Comparison of ENCODE assay signal across 9 cellular contexts in the genomic region with DNA sequence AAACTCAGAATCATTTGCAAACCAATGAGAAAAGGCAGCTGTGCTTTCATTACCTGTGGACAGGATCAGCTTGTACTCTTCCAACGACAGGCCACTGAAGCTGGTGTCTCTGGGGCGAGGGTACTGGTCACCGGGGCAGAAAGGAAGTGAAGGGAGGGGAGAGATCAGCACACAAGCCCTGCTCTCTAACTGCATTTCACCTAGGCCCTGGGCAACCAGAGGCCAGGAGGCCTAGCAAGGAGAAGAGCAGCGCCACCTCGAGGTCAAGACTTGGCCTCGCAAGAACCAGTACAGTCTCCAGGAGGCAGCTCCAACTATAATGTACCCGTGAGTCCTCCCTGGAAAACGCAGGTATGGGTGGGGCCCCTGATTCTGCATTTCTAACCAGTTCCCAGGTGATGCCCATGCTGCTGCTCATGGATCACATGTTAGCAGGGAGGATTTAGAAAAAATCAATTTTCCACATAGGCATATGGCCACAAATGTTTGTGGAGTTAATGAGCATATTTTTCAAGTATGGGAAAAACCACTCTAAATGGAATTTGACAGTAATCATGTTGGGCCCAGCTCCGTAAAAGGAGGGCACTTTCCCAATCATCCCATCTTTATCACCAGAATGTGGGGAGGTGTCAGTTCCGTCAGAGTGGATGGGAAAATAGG. TPM values are rescaled to one million over a fixed set of nuclear protein-coding genes. Genes with fewer than 3 reads are reported as not detected.
DNase-seq lines count a peak whose midpoint lies in the region; ATAC-seq and TF ChIP-seq lines count a peak whose summit lies in the region.
"Had no signal": no experiment of that assay in that cellular context is flagged by ENCODE, and none has a peak within 500 bp of the region (broad histone marks: within the 10 kb centered on the region; RNA-seq: fewer than 3 reads in every experiment).

No MANE protein-coding gene starts in this region.

- intact Hi-C loops in prostate gland (cut with DNase I): no loop called here

- TF ChIP-seq CTCF in GM10248 (IDR thresholded peaks at IDR 0.05; ENCODE audit: control extremely low read depth, extremely low read depth, low read depth, missing control alignments) (peak; percentile 82), foreskin fibroblast (IDR thresholded peaks at IDR 0.05; ENCODE audit: low read depth, low read length) (peak; percentile 79), prostate gland (IDR thresholded peaks at IDR 0.05) (peak; percentile 42 to 74 (median 58)), omental fat pad (IDR thresholded peaks at IDR 0.05) (peak in 1 of 3 donors; percentile 18)

- H3K4me1 ChIP-seq in prostate gland (replicated peaks): peaks cover 15% of the 10 kb centered on the region

- 55% methylated on average over 10 of the region's 10 CpGs for WGBS in prostate gland

- CTCF ChIA-PET in GM10248 (lab: Yijun Ruan, JAX): interaction anchor here (0.7 to 10.5 kb wide), 41 partner anchors 9 to 527 kb away, joined by 3 to 231 read pairs (median 5); a partner anchor contains a TSS

- DNase-seq in GM10248 (ENCODE audit: extremely low spot score): peak; percentile 77
- DNase-seq in OCI-M1 (lab: John Stamatoyannopoulos, UW): peak; percentile 80
- DNase-seq in activated T-helper 1 cell treated with Interleukin-2 at 50 U/mL for 16 hours (ENCODE audit: low read depth): peak; percentile 58
- peak; percentile 66 to 89 for DNase-seq in foreskin fibroblast
- peak; percentile 68 for DNase-seq in prostate gland (ENCODE audit: low spot score)
- no peak for DNase-seq in omental fat pad (ENCODE audit: low spot score)

- H3K27me3 ChIP-seq in prostate gland (replicated peaks; ENCODE audit: insufficient read depth): no peaks in the 10 kb centered on the region

- H3K4me3 ChIP-seq in foreskin fibroblast (ENCODE audit: low read depth in 1 of 2, low read length in 2 of 2): no peak overlapping the region
- no peak overlapping the region for H3K4me3 ChIP-seq in prostate gland

- peak; percentile 63 for ATAC-seq in HG03108 (IDR thresholded peaks at IDR 0.05; ENCODE audit: unreplicated experiment)
- ATAC-seq in omental fat pad (ENCODE audit: low FRiP score): no peak
- no peak for ATAC-seq in HG03097 (IDR thresholded peaks at IDR 0.05; ENCODE audit: low FRiP score, unreplicated experiment)

- H3K27ac ChIP-seq in prostate gland: peak overlapping the region in 1 of 2 donors; percentile 12

- TF ChIP-seq POLR2A in prostate gland (IDR thresholded peaks at IDR 0.05): no peak

- POLR2A ChIA-PET in GM10248 (lab: Yijun Ruan, JAX): interaction anchor here (2.3 kb wide), 1 partner anchor 11 kb away, joined by 6 read pairs; a partner anchor contains a TSS

- H3K36me3 ChIP-seq in prostate gland: no peaks in the 10 kb centered on the region

- no peaks in the 10 kb centered on the region for H3K9me3 ChIP-seq in prostate gland

RNA-seq across cellular contexts. Expression of a gene that starts 11.0 kb away (rescaled TPM):
- total RNA-seq in prostate gland (10 to 100 TPM; 24.5 to 25.7 TPM), omental fat pad (10 to 100 TPM; 10.4 to 19.6 (median 15.5) TPM)

RNA-seq across cellular contexts. Expression of a gene that starts 46.2 kb away (rescaled TPM):
- 1 to 10 TPM; 2.5 to 3.1 TPM for total RNA-seq in prostate gland
- total RNA-seq in omental fat pad: 1 to 10 TPM in 1 of 4 donors, under 1 TPM in 3; 0.19 to 2.2 (median 0.45) TPM
- total RNA-seq: glomerular endothelial cell had no signal
